8 cellular contexts compared by ENCODE assay signal in the genomic region with DNA sequence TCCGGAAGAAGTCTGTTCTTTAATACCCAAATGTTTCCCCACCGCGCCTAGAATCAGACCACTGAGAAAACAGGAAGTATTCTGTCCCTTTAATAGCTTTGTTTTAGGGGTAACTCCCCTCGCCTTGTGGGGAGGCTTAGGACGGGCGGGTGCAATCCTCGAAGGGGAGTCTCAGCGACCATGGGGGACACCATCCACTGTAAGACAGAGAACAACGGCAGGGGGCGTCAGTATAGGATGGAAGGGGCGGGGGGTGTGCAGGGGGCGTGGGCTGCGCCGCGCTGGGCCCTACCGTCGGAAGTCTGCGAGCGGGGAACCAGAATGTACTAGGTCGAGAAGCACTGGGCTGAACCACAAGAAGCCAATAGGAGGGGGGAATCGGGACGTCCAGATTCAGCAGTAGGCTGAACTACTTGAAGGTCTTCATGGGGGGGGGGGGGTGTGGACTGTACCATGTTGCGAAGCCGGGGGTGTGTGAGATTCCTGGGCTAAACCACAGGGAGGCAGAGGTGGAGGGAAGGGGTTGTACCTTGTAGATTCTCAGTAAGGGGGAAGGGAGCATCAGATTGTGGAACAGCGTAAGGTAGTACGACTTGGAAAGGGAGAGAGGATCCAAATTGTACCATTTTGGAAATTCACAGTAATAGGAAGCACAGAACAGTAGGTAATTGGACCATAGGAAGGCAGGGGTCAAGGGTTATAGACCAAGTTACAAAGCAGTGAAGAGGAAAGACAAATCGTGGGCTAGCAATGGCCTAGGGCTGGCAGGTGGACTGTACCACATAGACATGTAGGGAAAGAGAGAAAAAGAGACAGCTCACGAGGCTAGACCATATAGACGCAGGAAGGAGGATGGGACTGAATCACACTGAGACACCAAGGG. TPM values are rescaled to one million over a fixed set of nuclear protein-coding genes. Genes with fewer than 3 reads are reported as not detected.
DNase-seq lines count a peak whose midpoint lies in the region; ATAC-seq and TF ChIP-seq lines count a peak whose summit lies in the region.

No MANE protein-coding gene starts in this region.

- 17% methylated on average over 26 of the region's 29 CpGs for WGBS in hepatocyte (ENCODE audit: low lambda C conversion rate, missing lambda C conversion rate)

- DNase-seq in GM12864 (ENCODE audit: low read depth): peak; percentile 92
- peak; percentile 87 to 88 for DNase-seq in NCI-H187 (lab: John Stamatoyannopoulos, UW)
- peak; percentile 73 for DNase-seq in T-helper 2 cell treated with Interferon-gamma antibody and Interleukin-4, amounts not matched to agents 5 μg/mL and 100 μg/mL, for 36 hours (ENCODE audit: low spot score)
- peak; percentile 84 for DNase-seq in astrocyte of the cerebellum (ENCODE audit: low read depth)
- DNase-seq in hepatocyte (ENCODE audit: low spot score): peak; percentile 95
- peak; percentile 88 for DNase-seq in retina

- H2AFZ ChIP-seq in hepatocyte: peak overlapping the region; percentile 43

- peaks cover 32% of the 10 kb centered on the region for H3K4me1 Mint-ChIP-seq in T-helper 2 cell treated with Interferon-gamma antibody and Interleukin-4, amounts not matched to agents 5 μg/mL and 100 μg/mL, for 36 hours (ENCODE audit: low read depth)

- no peaks in the 10 kb centered on the region for H3K9me3 ChIP-seq in hepatocyte (ENCODE audit: low read depth)

- ATAC-seq in HG02852 (IDR thresholded peaks at IDR 0.05; ENCODE audit: unreplicated experiment): peak; percentile 21
- ATAC-seq in HG02970 (IDR thresholded peaks at IDR 0.05; ENCODE audit: low FRiP score, unreplicated experiment): no peak

- no peaks in the 10 kb centered on the region for H3K9me2 ChIP-seq in hepatocyte (replicated peaks; ENCODE audit: insufficient read depth)

- TF ChIP-seq CTCF in GM12864 (IDR thresholded peaks at IDR 0.05; ENCODE audit: low read depth, low read length, missing control alignments) (no peak), astrocyte of the cerebellum (IDR thresholded peaks at IDR 0.05; ENCODE audit: low read depth, low read length, missing control alignments) (no peak), hepatocyte (IDR thresholded peaks at IDR 0.05; ENCODE audit: poor library complexity) (peak; percentile 25)

- peaks cover 5% of the 10 kb centered on the region for H3K9me3 Mint-ChIP-seq in T-helper 2 cell treated with Interferon-gamma antibody and Interleukin-4, amounts not matched to agents 5 μg/mL and 100 μg/mL, for 36 hours

- no peaks in the 10 kb centered on the region for H3K27me3 Mint-ChIP-seq in T-helper 2 cell treated with Interferon-gamma antibody and Interleukin-4, amounts not matched to agents 5 μg/mL and 100 μg/mL, for 36 hours (ENCODE audit: low read depth)

- no peaks in the 10 kb centered on the region for H4K20me1 ChIP-seq in hepatocyte (ENCODE audit: insufficient read depth, poor library complexity, severe bottlenecking)

- H3K4me3 Mint-ChIP-seq in T-helper 2 cell treated with Interferon-gamma antibody and Interleukin-4, amounts not matched to agents 5 μg/mL and 100 μg/mL, for 36 hours: peak overlapping the region; percentile 85

- H3K4me3 ChIP-seq in GM12864 (ENCODE audit: low read depth, low read length) (peak overlapping the region; percentile 53), astrocyte of the cerebellum (ENCODE audit: low read depth, low read length) (peak overlapping the region; percentile 50), hepatocyte (no peak overlapping the region)

- H3K36me3 Mint-ChIP-seq in T-helper 2 cell treated with Interferon-gamma antibody and Interleukin-4, amounts not matched to agents 5 μg/mL and 100 μg/mL, for 36 hours (ENCODE audit: low read depth): no peaks in the 10 kb centered on the region

- peak overlapping the region; percentile 96 for H3K27ac ChIP-seq in hepatocyte

- in situ Hi-C loops in astrocyte of the cerebellum (cut with HindIII; ENCODE audit: low sequenced_read_pairs): no loop called here

- no peaks in the 10 kb centered on the region for H3K27me3 ChIP-seq in hepatocyte

- no peaks in the 10 kb centered on the region for H3K36me3 ChIP-seq in hepatocyte (replicated peaks; ENCODE audit: insufficient read depth, low read depth)

- H3K4me1 ChIP-seq in hepatocyte (ENCODE audit: insufficient read depth): peaks cover 17% of the 10 kb centered on the region

- H3K79me2 ChIP-seq in hepatocyte: peaks cover 5% of the 10 kb centered on the region

- H3K4me2 ChIP-seq in hepatocyte: peak overlapping the region; percentile 76

- peak overlapping the region; percentile 100 for H3K27ac Mint-ChIP-seq in T-helper 2 cell treated with Interferon-gamma antibody and Interleukin-4, amounts not matched to agents 5 μg/mL and 100 μg/mL, for 36 hours

RNA-seq across cellular contexts. Expression of gene DBP, which starts 1.0 kb away (rescaled TPM):
- 3.9 and 5.4 TPM in 2 replicates for total RNA-seq in hepatocyte
- 11.8 and 20.4 TPM in 2 replicates for polyA plus RNA-seq in hepatocyte

RNA-seq across cellular contexts. Expression of gene CA11, which starts 7.8 kb away (rescaled TPM):
- total RNA-seq in hepatocyte: 11.7 and 12.0 TPM in 2 replicates
- 43.6 and 48.6 TPM in 2 replicates for polyA plus RNA-seq in hepatocyte

RNA-seq across cellular contexts. Expression of gene SPHK2, which starts 18.9 kb away (rescaled TPM):
- total RNA-seq in hepatocyte: 45.2 and 56.7 TPM in 2 replicates
- polyA plus RNA-seq in hepatocyte: 39.4 and 48.2 TPM in 2 replicates

RNA-seq across cellular contexts. Expression of gene RPL18, which starts 19.2 kb away (rescaled TPM):
- total RNA-seq in hepatocyte: 1,372 and 1,462 TPM in 2 replicates
- 616 and 623 TPM in 2 replicates for polyA plus RNA-seq in hepatocyte

RNA-seq across cellular contexts. Expression of gene FAM83E, which starts 23.3 kb away (rescaled TPM):
- 13.8 and 22.2 TPM in 2 replicates for total RNA-seq in hepatocyte
- polyA plus RNA-seq in hepatocyte: 12.4 and 16.1 TPM in 2 replicates
